In the genomic region with DNA sequence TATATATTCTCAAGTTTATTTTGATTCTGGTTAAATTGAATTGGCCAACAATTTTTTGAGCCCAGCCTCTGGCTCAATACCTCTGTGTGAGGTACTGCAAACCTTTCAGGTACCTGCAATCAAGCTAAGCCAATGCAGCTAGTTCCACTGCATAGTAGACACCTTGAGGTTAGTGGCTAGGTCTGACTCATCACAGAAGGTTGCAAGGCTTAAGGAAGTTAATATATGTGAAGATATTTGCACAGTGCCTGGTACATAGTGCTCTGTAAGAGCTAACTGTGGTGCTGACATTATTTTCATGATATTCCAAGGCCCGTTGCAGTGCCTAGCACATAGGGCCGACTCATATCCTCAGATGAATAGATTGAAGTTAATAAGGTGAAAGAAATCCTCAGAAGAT, we compare ENCODE assay signal across 14 cellular contexts.
A peak's percentile ranks its signal among the peaks of the same experiment; 100 is the strongest.
DNase-seq lines count a peak whose midpoint lies in the region; FAIRE-seq and TF ChIP-seq lines count a peak whose summit lies in the region.
"Had no signal": no experiment of that assay in that cellular context is flagged by ENCODE, and none has a peak within 500 bp of the region (broad histone marks: within the 10 kb centered on the region; RNA-seq: fewer than 3 reads in every experiment).

No MANE protein-coding gene starts in this region.

- H3K79me2 ChIP-seq in Karpas-422 (ENCODE audit: low read length) = no peaks in the 10 kb centered on the region

- H3K36me3 ChIP-seq in Karpas-422 (ENCODE audit: insufficient read depth, low read length) (no peaks in the 10 kb centered on the region), brain microvascular endothelial cell (replicated peaks) (no peaks in the 10 kb centered on the region)
- H3K36me3 ChIP-seq: BLaER1 treated with 17β-estradiol and CSF1 and Interleukin-3, amounts not matched to agents 10 nM and 100 nM had no signal

- H3K27me3 ChIP-seq in Karpas-422 (ENCODE audit: low read length) (no peaks in the 10 kb centered on the region), brain microvascular endothelial cell (replicated peaks) (no peaks in the 10 kb centered on the region)
- H3K27me3 ChIP-seq: BLaER1 treated with 17β-estradiol and CSF1 and Interleukin-3, amounts not matched to agents 10 nM and 100 nM had no signal

- no peak overlapping the region for H2AFZ ChIP-seq in Karpas-422 (ENCODE audit: low read length)

- no peak overlapping the region for H3K27ac ChIP-seq in Karpas-422 (ENCODE audit: low read length)
- H3K27ac ChIP-seq in brain microvascular endothelial cell = no peak overlapping the region
- H3K27ac ChIP-seq: BLaER1 treated with 17β-estradiol and CSF1 and Interleukin-3, amounts not matched to agents 10 nM and 100 nM; SK-N-MC had no signal

- no peak overlapping the region for H3K4me2 ChIP-seq in Karpas-422 (ENCODE audit: low read depth, low read length, poor library complexity, severe bottlenecking)
- H3K4me2 ChIP-seq: BLaER1 treated with 17β-estradiol and CSF1 and Interleukin-3, amounts not matched to agents 10 nM and 100 nM had no signal

- FAIRE-seq in urothelium cell line (lab: Jason Lieb, UNC) = no peak

- no peak overlapping the region for H3K9ac ChIP-seq in Karpas-422 (ENCODE audit: low read length)
- H3K9ac ChIP-seq: BLaER1 treated with 17β-estradiol and CSF1 and Interleukin-3, amounts not matched to agents 10 nM and 100 nM had no signal

- DNase-seq in M059J (ENCODE audit: low read depth) = peak; percentile 55
- peak; percentile 21 for DNase-seq in astrocyte of the spinal cord (ENCODE audit: low read depth, low spot score)
- DNase-seq in iris pigment epithelial cell (ENCODE audit: low read depth) = peak; percentile 21
- peak; percentile 40 for DNase-seq in urothelium cell line (ENCODE audit: low spot score)
- no peak for DNase-seq in AG08395 (ENCODE audit: low spot score)
- no peak for DNase-seq in Karpas-422
- DNase-seq in brain microvascular endothelial cell = no peak
- DNase-seq: NCI-H146; NCI-H2081 treated with DMSO at 0.1 percent for 48 hours; NCI-H2227 treated with DMSO at 0.1 percent for 48 hours; NCI-H526 treated with DMSO at 0.1 percent for 48 hours; NK-92 treated with Interleukin-12 subunit alpha and Interleukin-12 subunit beta, amount 100 ng/mL, for 24 hours had no signal

- TF ChIP-seq CTCF in astrocyte of the spinal cord (IDR thresholded peaks at IDR 0.05; ENCODE audit: low read depth, low read length) (no peak), brain microvascular endothelial cell (IDR thresholded peaks at IDR 0.05; ENCODE audit: low read depth, low read length, missing control alignments) (no peak)

- no peaks in the 10 kb centered on the region for H3K9me3 ChIP-seq in Karpas-422 (ENCODE audit: low read length)

- H3K4me1 ChIP-seq in Karpas-422 (ENCODE audit: low read length) = peaks cover 19% of the 10 kb centered on the region
- H3K4me1 ChIP-seq: BLaER1 treated with 17β-estradiol and CSF1 and Interleukin-3, amounts not matched to agents 10 nM and 100 nM had no signal

- no peak overlapping the region for H3K4me3 ChIP-seq in astrocyte of the spinal cord (ENCODE audit: low read depth, low read length)
- H3K4me3 ChIP-seq in Karpas-422 (ENCODE audit: low read length) = no peak overlapping the region
- H3K4me3 ChIP-seq in brain microvascular endothelial cell (ENCODE audit: low read depth, low read length) = no peak overlapping the region
- H3K4me3 ChIP-seq: BLaER1 treated with 17β-estradiol and CSF1 and Interleukin-3, amounts not matched to agents 10 nM and 100 nM; SK-N-MC had no signal

- no peaks in the 10 kb centered on the region for H4K20me1 ChIP-seq in Karpas-422 (ENCODE audit: insufficient read depth, low read depth, low read length)
- H4K20me1 ChIP-seq: BLaER1 treated with 17β-estradiol and CSF1 and Interleukin-3, amounts not matched to agents 10 nM and 100 nM had no signal

- no peaks in the 10 kb centered on the region for H3K9me2 ChIP-seq in Karpas-422 (replicated peaks; ENCODE audit: insufficient read depth, low read length)

- in situ Hi-C loops in astrocyte of the spinal cord (cut with HindIII; ENCODE audit: low sequenced_read_pairs) (no loop called here), brain microvascular endothelial cell (cut with HindIII; ENCODE audit: low pct_ligation_motif_present, low sequenced_read_pairs) (no loop called here)

Comparison
In these comparisons a context has a peak if more than half of its experiments do, and no peak if none do; other contexts are left out.
1. DNase-seq: peak in M059J (single experiment), astrocyte of the spinal cord (single experiment), iris pigment epithelial cell (single experiment) and urothelium cell line (single experiment); none in AG08395 (single experiment), Karpas-422 (single experiment) and brain microvascular endothelial cell (single experiment).